22 cellular contexts compared by ENCODE assay signal in the genomic region with DNA sequence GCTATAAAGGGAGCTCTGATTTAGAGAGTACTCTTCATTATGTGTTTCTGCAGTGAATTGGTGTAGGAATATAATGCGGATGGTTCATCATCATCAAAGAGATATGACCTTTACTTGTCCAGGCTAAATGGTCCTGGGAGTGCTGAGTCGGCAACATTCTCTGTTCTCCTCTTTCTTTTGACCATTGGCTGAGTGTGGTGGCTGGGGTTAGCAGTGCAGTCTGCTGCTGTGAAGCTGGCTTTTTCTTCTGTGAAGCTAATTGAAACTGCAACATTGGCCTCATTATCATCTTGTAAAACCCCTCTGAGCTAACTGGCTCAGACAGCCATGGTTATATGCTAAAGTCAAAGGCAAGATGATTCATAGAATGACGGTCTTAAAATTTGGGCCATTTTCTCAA.
"Had no signal": no experiment of that assay in that cellular context is flagged by ENCODE, and none has a peak within 500 bp of the region (broad histone marks: within the 10 kb centered on the region; RNA-seq: fewer than 3 reads in every experiment).

No MANE protein-coding gene starts in this region.

- H3K4me3 Mint-ChIP-seq: activated CD4-positive, alpha-beta memory T cell treated with anti-CD3 and anti-CD28 coated beads for 36 hours; activated naive CD8-positive, alpha-beta T cell treated with anti-CD3 and anti-CD28 coated beads, Interleukin-2, amount 10 ng/mL, durations not matched to agents 7 days and 5 days; effector memory CD8-positive, alpha-beta T cell; nephron progenitor cell; T-helper 2 cell treated with Interferon-gamma antibody and Interleukin-4, amounts not matched to agents 5 μg/mL and 100 μg/mL, for 36 hours had no signal

- DNase-seq: activated CD4-positive, alpha-beta memory T cell treated with anti-CD3 and anti-CD28 coated beads for 36 hours; activated CD4-positive, alpha-beta T cell treated with anti-CD3 and anti-CD28 coated beads for 4 hours; activated naive CD4-positive, alpha-beta T cell treated with Interleukin-2 at 50 U/mL for 16 hours; activated naive CD8-positive, alpha-beta T cell treated with anti-CD3 and anti-CD28 coated beads, Interleukin-2, amount 10 ng/mL, durations not matched to agents 7 days and 5 days; activated T-cell treated with anti-CD3 and anti-CD28 coated beads for 4 hours; body of pancreas; effector memory CD8-positive, alpha-beta T cell; foreskin fibroblast; hippocampal formation; kidney; left lung; nephron progenitor cell; occipital lobe; posterior cingulate gyrus; stimulated activated CD4-positive, alpha-beta T cell treated with anti-CD3 and anti-CD28 coated beads, Interleukin-2, amount 100 ng/mL, for 24 hours; stimulated activated naive CD4-positive, alpha-beta T cell treated with Interleukin-2 at 50 U/mL for 16 hours; thyroid gland had no signal

- H3K36me3 Mint-ChIP-seq: activated CD4-positive, alpha-beta memory T cell treated with anti-CD3 and anti-CD28 coated beads for 36 hours; activated naive CD8-positive, alpha-beta T cell treated with anti-CD3 and anti-CD28 coated beads, Interleukin-2, amount 10 ng/mL, durations not matched to agents 7 days and 5 days had no signal

- H3K9me3 Mint-ChIP-seq: activated naive CD8-positive, alpha-beta T cell treated with anti-CD3 and anti-CD28 coated beads, Interleukin-2, amount 10 ng/mL, durations not matched to agents 7 days and 5 days; activated T-helper 2 cell treated with anti-CD3 and anti-CD28 coated beads, Interferon-gamma antibody, Interleukin-2, Interleukin-4, amounts not matched to agents 10 μg/mL and 5 μg/mL and 100 μg/mL, durations not matched to agents 14 hours and 24 hours and 36 hours; nephron progenitor cell had no signal

- H3K27ac ChIP-seq: body of pancreas, epithelial cell of prostate, left lung, right atrium auricular region, thyroid gland had no signal

- H3K27ac Mint-ChIP-seq: activated CD4-positive, alpha-beta memory T cell treated with anti-CD3 and anti-CD28 coated beads for 36 hours; activated naive CD8-positive, alpha-beta T cell treated with anti-CD3 and anti-CD28 coated beads, Interleukin-2, amount 10 ng/mL, durations not matched to agents 7 days and 5 days; activated T-helper 2 cell treated with anti-CD3 and anti-CD28 coated beads, Interferon-gamma antibody, Interleukin-2, Interleukin-4, amounts not matched to agents 10 μg/mL and 5 μg/mL and 100 μg/mL, durations not matched to agents 14 hours and 24 hours and 36 hours; effector memory CD8-positive, alpha-beta T cell; nephron progenitor cell; T-helper 2 cell treated with Interferon-gamma antibody and Interleukin-4, amounts not matched to agents 5 μg/mL and 100 μg/mL, for 36 hours had no signal

- H3K27me3 Mint-ChIP-seq: activated CD4-positive, alpha-beta memory T cell treated with anti-CD3 and anti-CD28 coated beads for 36 hours; activated naive CD8-positive, alpha-beta T cell treated with anti-CD3 and anti-CD28 coated beads, Interleukin-2, amount 10 ng/mL, durations not matched to agents 7 days and 5 days; effector memory CD8-positive, alpha-beta T cell had no signal

- H3K36me3 ChIP-seq: left lung, right atrium auricular region, thyroid gland had no signal

- H3K4me3 ChIP-seq: body of pancreas, left lung, right atrium auricular region, thyroid gland had no signal

- H3K27me3 ChIP-seq: body of pancreas, left lung, right atrium auricular region, thyroid gland had no signal

- H3K4me1 Mint-ChIP-seq: activated naive CD8-positive, alpha-beta T cell treated with anti-CD3 and anti-CD28 coated beads, Interleukin-2, amount 10 ng/mL, durations not matched to agents 7 days and 5 days; nephron progenitor cell had no signal

- ATAC-seq: body of pancreas; effector memory CD8-positive, alpha-beta T cell; left lung had no signal

- FAIRE-seq: kidney, TTC549 had no signal

- H3K4me1 ChIP-seq: left lung, right atrium auricular region, thyroid gland had no signal

- H3K9me3 ChIP-seq: body of pancreas, right atrium auricular region, thyroid gland had no signal
